Comparison of ENCODE assay signal across 8 cellular contexts in genomic region chr11:66386171-66387069, GRCh38. TPM values are rescaled to one million over a fixed set of nuclear protein-coding genes. Genes with fewer than 3 reads are reported as not detected.
DNase-seq lines count a peak whose midpoint lies in the region; ATAC-seq and TF ChIP-seq lines count a peak whose summit lies in the region.

No MANE protein-coding gene starts in this region.

- DNase-seq in AG04449 (ENCODE audit: low read depth, low spot score) (no peak), GM23338 (ENCODE audit: low spot score) (peak; percentile 97), NCI-H345 treated with DMSO at 0.1 percent for 48 hours (lab: John Stamatoyannopoulos, UW; ENCODE audit: unreplicated experiment) (peak; percentile 63), cerebellum (ENCODE audit: low spot score) (peak; percentile 79), kidney tubule cell (ENCODE audit: low spot score) (peak; percentile 85)
- peak; percentile 71 for DNase-seq in activated CD4-positive, alpha-beta T cell treated with anti-CD3 and anti-CD28 coated beads for 1 hour
- DNase-seq in stimulated activated CD4-positive, alpha-beta T cell treated with anti-CD3 and anti-CD28 coated beads, Interleukin-1b, Interleukin-23, amount 100 ng/mL, for 4 hours (ENCODE audit: low read depth in 2 of 2): peak; percentile 76 to 82

- peak overlapping the region; percentile 63 for H3K4me2 ChIP-seq in GM23338

- peak overlapping the region; percentile 53 for H3K4me3 Mint-ChIP-seq in GM23338

- H3K27me3 Mint-ChIP-seq in GM23338 (ENCODE audit: insufficient read depth, low read depth, poor library complexity): peaks cover 6% of the 10 kb centered on the region

- no peaks in the 10 kb centered on the region for H4K20me1 ChIP-seq in GM23338 (replicated peaks; ENCODE audit: insufficient read depth)

- H3K27ac Mint-ChIP-seq in GM23338: no peak overlapping the region

- no peaks in the 10 kb centered on the region for H3K4me1 Mint-ChIP-seq in GM23338

- H3K36me3 Mint-ChIP-seq in GM23338 (ENCODE audit: low read depth): no peaks in the 10 kb centered on the region

- no peaks in the 10 kb centered on the region for H3K4me1 ChIP-seq in GM23338 (ENCODE audit: insufficient read depth)

- peak; percentile 87 for TF ChIP-seq CTCF in AG04449 (IDR thresholded peaks at IDR 0.05; ENCODE audit: insufficient read depth, low read length, missing control alignments)
- peak; percentile 90 to 98 for TF ChIP-seq CTCF in GM23338 (conservative IDR thresholded peaks at IDR 0.05; ENCODE audit: low read depth in 2 of 2)

- no peaks in the 10 kb centered on the region for H3K9me2 ChIP-seq in GM23338 (ENCODE audit: insufficient read depth)

- H3K4me3 ChIP-seq in AG04449 (ENCODE audit: low read depth, low read length): peak overlapping the region; percentile 35
- peak overlapping the region; percentile 32; the same call in 1 of the 2 replicates for H3K4me3 ChIP-seq in GM23338

- no peak overlapping the region for H3K27ac ChIP-seq in GM23338 (ENCODE audit: low read depth)

- H3K79me2 ChIP-seq in GM23338 (replicated peaks; ENCODE audit: insufficient read depth): no peaks in the 10 kb centered on the region

- no peaks in the 10 kb centered on the region; the same call in 1 of the 2 replicates for H3F3A ChIP-seq in GM23338 (replicated peaks; ENCODE audit: low read depth)

- no peaks in the 10 kb centered on the region for H3K36me3 ChIP-seq in GM23338 (ENCODE audit: insufficient read depth)

- peak; percentile 74 for ATAC-seq in GM23338
- ATAC-seq in GM21619 (IDR thresholded peaks at IDR 0.05; ENCODE audit: unreplicated experiment): no peak

- CTCF ChIA-PET in AG04449 (lab: Yijun Ruan, JAX): interaction anchor here (0.7 to 11.1 kb wide), 57 partner anchors 12 to 440 kb away, joined by 3 to 260 read pairs (median 6); partner anchors contain the start of genes BRMS1, DPP3, MRPL11 and NPAS4

- no peaks in the 10 kb centered on the region for H3K9me3 Mint-ChIP-seq in GM23338

- peak overlapping the region; percentile 15; the same call in 1 of the 2 replicates for H2AFZ ChIP-seq in GM23338

- POLR2A ChIA-PET in AG04449 (lab: Yijun Ruan, JAX): interaction anchor here (1.2 kb wide), 1 partner anchor 73 kb away, joined by 4 read pairs; no protein-coding TSS in a partner anchor

- no peaks in the 10 kb centered on the region for H3K27me3 ChIP-seq in GM23338 (ENCODE audit: insufficient read depth)

TF ChIP-seq in GM23338, 12 proteins besides CTCF, POLR2A, EP300 and RAD21 (continues in another document):
- TF ChIP-seq ZNF331 (CRISPR knock-in tag; IDR thresholded peaks at IDR 0.05; ENCODE audit: low read depth) (no peak), CREB1 (CRISPR knock-in tag; IDR thresholded peaks at IDR 0.05; ENCODE audit: low read depth) (no peak), EZH2phosphoT487 (IDR thresholded peaks at IDR 0.05; ENCODE audit: unreplicated experiment) (no peak), STAT1 (IDR thresholded peaks at IDR 0.05; ENCODE audit: unreplicated experiment) (no peak), ZNF462 (CRISPR knock-in tag; IDR thresholded peaks at IDR 0.05) (no peak), EZH2 (IDR thresholded peaks at IDR 0.05; ENCODE audit: low read depth, unreplicated experiment) (no peak), REST (IDR thresholded peaks at IDR 0.05; ENCODE audit: unreplicated experiment) (no peak)

RNA-seq across cellular contexts. Expression of gene SLC29A2, which starts 14.9 kb away (rescaled TPM):
- 26.3 and 31.1 TPM in 2 replicates for total RNA-seq in GM23338 (2014; rRNA removed; shearing (Covaris generic))
- polyA plus RNA-seq in GM23338 (2016; fragmentation: Nextera tagmentation; extraction: Ambion mirVana): 26.0 TPM in 2 replicates
- 1.2 TPM for total RNA-seq in cerebellum

RNA-seq across cellular contexts. Expression of gene NPAS4, which starts 34.4 kb away (rescaled TPM):
- total RNA-seq in GM23338 (2014; rRNA removed; shearing (Covaris generic)): 0.35 and 0.97 TPM in 2 replicates
- polyA plus RNA-seq in GM23338 (2016; fragmentation: Nextera tagmentation; extraction: Ambion mirVana): 0.66 and 0.71 TPM in 2 replicates
- 0.18 TPM for total RNA-seq in cerebellum

RNA-seq across cellular contexts. Expression of gene B4GAT1, which starts 39.0 kb away (rescaled TPM):
- 41.9 TPM in 2 replicates for total RNA-seq in GM23338 (2014; rRNA removed; shearing (Covaris generic))
- 23.5 and 26.7 TPM in 2 replicates for polyA plus RNA-seq in GM23338 (2016; fragmentation: Nextera tagmentation; extraction: Ambion mirVana)
- 42.7 TPM for total RNA-seq in cerebellum

RNA-seq across cellular contexts. Expression of gene BRMS1, which starts 41.5 kb away (rescaled TPM):
- total RNA-seq in GM23338 (2014; rRNA removed; shearing (Covaris generic)): 53.6 and 59.1 TPM in 2 replicates
- polyA plus RNA-seq in GM23338 (2016; fragmentation: Nextera tagmentation; extraction: Ambion mirVana): 61.7 and 62.2 TPM in 2 replicates
- 10.3 TPM for total RNA-seq in cerebellum

RNA-seq across cellular contexts. Expression of gene RIN1, which starts 50.2 kb away (rescaled TPM):
- total RNA-seq in GM23338 (2014; rRNA removed; shearing (Covaris generic)): 3.7 and 8.2 TPM in 2 replicates
- polyA plus RNA-seq in GM23338 (2016; fragmentation: Nextera tagmentation; extraction: Ambion mirVana): 1.9 and 2.5 TPM in 2 replicates
- 0.64 TPM for total RNA-seq in cerebellum

Comparison
In these comparisons a context has a peak if more than half of its experiments do, and no peak if none do; other contexts are left out.
1. RNA of gene SLC29A2, which starts 14.9 kb away (total RNA-seq): 26.3 to 31.1 TPM in GM23338; 1.2 TPM in cerebellum (single experiment); every median in the first group is over 10 times any median in the second.